In genomic region chr9:10653-11053, GRCh38 we compare ENCODE assay signal across 7 cellular contexts. TPM values are rescaled to one million over a fixed set of nuclear protein-coding genes. Genes with fewer than 3 reads are reported as not detected.
DNase-seq lines count a peak whose midpoint lies in the region; ATAC-seq and TF ChIP-seq lines count a peak whose summit lies in the region.
"Not testable (repeated sequence)": the region's sequence is repeated elsewhere in the genome, so short reads cannot be mapped to it uniquely, and the experiment has no call there.

No MANE protein-coding gene starts in this region.

- H3K4me3 ChIP-seq in OCI-LY7 (ENCODE audit: low read depth, low read length, poor library complexity, severe bottlenecking); choroid plexus epithelial cell (ENCODE audit: low read depth, low read length); heart left ventricle; mesenchymal stem cell (ENCODE audit: insufficient read depth in 1 of 2, low read depth in 1 of 2, low read length in 2 of 2); sigmoid colon: not testable (repeated sequence)

- not testable (repeated sequence) for H2AFZ ChIP-seq in OCI-LY7 (ENCODE audit: low read length); mesenchymal stem cell (ENCODE audit: low read depth, low read length)

- H3K27me3 Mint-ChIP-seq in Calu3 (ENCODE audit: unreplicated experiment); activated CD8-positive, alpha-beta T cell treated with anti-CD3 and anti-CD28 coated beads for 36 hours: not testable (repeated sequence)

- H2AK5ac ChIP-seq in mesenchymal stem cell (ENCODE audit: low read length, severe bottlenecking), result not testable (repeated sequence)

- not testable (repeated sequence) for H2BK5ac ChIP-seq in mesenchymal stem cell (ENCODE audit: low read depth, low read length, poor library complexity, severe bottlenecking)

- H3K14ac ChIP-seq in mesenchymal stem cell (ENCODE audit: low read length in 2 of 2), result not testable (repeated sequence)

- H4K20me1 ChIP-seq in OCI-LY7 (ENCODE audit: insufficient read depth, low read length), result not testable (repeated sequence)

- not testable (repeated sequence) for H3K9me3 ChIP-seq in OCI-LY7 (ENCODE audit: low read length); heart left ventricle; mesenchymal stem cell (ENCODE audit: control insufficient read depth, low read length); sigmoid colon

- not testable (repeated sequence) for H3K4me1 Mint-ChIP-seq in Calu3 (ENCODE audit: low read depth, unreplicated experiment); activated CD8-positive, alpha-beta T cell treated with anti-CD3 and anti-CD28 coated beads for 36 hours (ENCODE audit: low read depth)

- not testable (repeated sequence) for H3K9me3 Mint-ChIP-seq in Calu3 (ENCODE audit: low read depth, unreplicated experiment); activated CD8-positive, alpha-beta T cell treated with anti-CD3 and anti-CD28 coated beads for 36 hours

- not testable (repeated sequence) for H3K9ac ChIP-seq in mesenchymal stem cell (ENCODE audit: low read length)

- H3K36me3 ChIP-seq in OCI-LY7 (ENCODE audit: insufficient read depth, low read length); heart left ventricle; mesenchymal stem cell (ENCODE audit: control insufficient read depth in 1 of 2, insufficient read depth in 2 of 2, low read depth in 1 of 2, low read length in 2 of 2); sigmoid colon: not testable (repeated sequence)

- not testable (repeated sequence) for TF ChIP-seq EP300 in sigmoid colon (IDR thresholded peaks at IDR 0.05)

- not testable (repeated sequence) for ATAC-seq in activated CD8-positive, alpha-beta T cell treated with anti-CD3 and anti-CD28 coated beads for 36 hours
- peak in 2 of 4 donors; percentile 83 to 84 for ATAC-seq in heart left ventricle

- not testable (repeated sequence) for H3K4me1 ChIP-seq in OCI-LY7 (ENCODE audit: insufficient read depth, low read length, poor library complexity, severe bottlenecking); heart left ventricle; mesenchymal stem cell (ENCODE audit: control insufficient read depth, insufficient read depth, low read depth, low read length); sigmoid colon

- not testable (repeated sequence) for H3K4ac ChIP-seq in mesenchymal stem cell (ENCODE audit: low read depth in 1 of 2, low read length in 2 of 2)

- H3K79me1 ChIP-seq in mesenchymal stem cell (replicated peaks; ENCODE audit: low read length, poor library complexity, severe bottlenecking), result not testable (repeated sequence)

- BruUV-seq in Calu3 (replicated peaks; lab: Mats Ljungman, UMichigan); OCI-LY7 (replicated peaks; lab: Mats Ljungman, UMichigan): not testable (repeated sequence)

- H2BK120ac ChIP-seq in mesenchymal stem cell (ENCODE audit: low read depth, low read length), result not testable (repeated sequence)

- not testable (repeated sequence) for H4K8ac ChIP-seq in mesenchymal stem cell (ENCODE audit: low read length)

- not testable (repeated sequence) for H3K27ac ChIP-seq in OCI-LY7 (ENCODE audit: low read depth, low read length, poor library complexity, severe bottlenecking); heart left ventricle; mesenchymal stem cell (ENCODE audit: low read length, poor library complexity, severe bottlenecking); sigmoid colon

- H2BK15ac ChIP-seq in mesenchymal stem cell (ENCODE audit: low read depth, poor library complexity, severe bottlenecking), result not testable (repeated sequence)

- not testable (repeated sequence) for H3K4me2 ChIP-seq in OCI-LY7 (ENCODE audit: low read length); mesenchymal stem cell (ENCODE audit: low read length, poor library complexity, severe bottlenecking)

- intact Hi-C loops in Calu3 (cut with micrococcal nuclease; ENCODE audit: unreplicated experiment); OCI-LY7 (cut with micrococcal nuclease; ENCODE audit: unreplicated experiment); activated CD8-positive, alpha-beta T cell treated with anti-CD3 and anti-CD28 coated beads for 36 hours (cut with micrococcal nuclease); heart left ventricle (cut with DNase I); sigmoid colon (cut with DNase I): not testable (repeated sequence)

- H3K27me3 ChIP-seq in heart left ventricle; mesenchymal stem cell (ENCODE audit: control insufficient read depth in 1 of 2, insufficient read depth in 1 of 2, low read length in 2 of 2); sigmoid colon: not testable (repeated sequence)

- not testable (repeated sequence) for H3K27ac Mint-ChIP-seq in Calu3 (ENCODE audit: unreplicated experiment); activated CD8-positive, alpha-beta T cell treated with anti-CD3 and anti-CD28 coated beads for 36 hours

- CTCF ChIA-PET in Calu3 (lab: Charles Lee); OCI-LY7 (lab: Charles Lee; ENCODE audit: unreplicated experiment); activated CD8-positive, alpha-beta T cell treated with anti-CD3 and anti-CD28 coated beads for 36 hours (lab: Charles Lee): not testable (repeated sequence)

- not testable (repeated sequence) for H3K18ac ChIP-seq in mesenchymal stem cell (ENCODE audit: low read depth in 1 of 2, low read length in 2 of 2)

- peak; percentile 6 for DNase-seq in Calu3
- peak; percentile 9 for DNase-seq in OCI-LY7 (ENCODE audit: low spot score)
- DNase-seq in activated CD8-positive, alpha-beta T cell treated with anti-CD3 and anti-CD28 coated beads for 36 hours, result peak; percentile 33
- peak; percentile 31 for DNase-seq in choroid plexus epithelial cell (ENCODE audit: low read depth)
- DNase-seq in heart left ventricle, result peak in 3 of 5 donors; percentile 44 to 64 (median 48)
- DNase-seq in mesenchymal stem cell, result peak; percentile 12
- peak; percentile 72 for DNase-seq in sigmoid colon

- not testable (repeated sequence) for H3K36me3 Mint-ChIP-seq in Calu3 (ENCODE audit: insufficient read depth, unreplicated experiment); activated CD8-positive, alpha-beta T cell treated with anti-CD3 and anti-CD28 coated beads for 36 hours (ENCODE audit: low read depth)

- H4K91ac ChIP-seq in mesenchymal stem cell (ENCODE audit: low read length), result not testable (repeated sequence)

- not testable (repeated sequence) for TF ChIP-seq CTCF in Calu3 (IDR thresholded peaks at IDR 0.05; ENCODE audit: unreplicated experiment); OCI-LY7 (conservative IDR thresholded peaks at IDR 0.05; ENCODE audit: low read length); activated CD8-positive, alpha-beta T cell treated with anti-CD3 and anti-CD28 coated beads for 36 hours (IDR thresholded peaks at IDR 0.05); choroid plexus epithelial cell (conservative IDR thresholded peaks at IDR 0.05; ENCODE audit: low read depth, low read length); heart left ventricle (IDR thresholded peaks at IDR 0.05); sigmoid colon (IDR thresholded peaks at IDR 0.05)

- 63 to 79% (median 70%) methylated on average over 16 to 41 of the region's 41 CpGs for WGBS in heart left ventricle, 4 donors
- WGBS in mesenchymal stem cell, result 91% methylated on average over 32 of the region's 41 CpGs
- 79 to 92% methylated on average over 40 to 41 of the region's 41 CpGs for WGBS in sigmoid colon, 2 donors

- H3K9me2 ChIP-seq in OCI-LY7 (ENCODE audit: insufficient read depth, low read length), result not testable (repeated sequence)

- H2BK12ac ChIP-seq in mesenchymal stem cell (ENCODE audit: low read length in 2 of 2), result not testable (repeated sequence)

- not testable (repeated sequence) for H3K79me2 ChIP-seq in OCI-LY7 (ENCODE audit: insufficient read depth, low read depth, low read length)

- TF ChIP-seq POLR2A in heart left ventricle (IDR thresholded peaks at IDR 0.05); sigmoid colon (IDR thresholded peaks at IDR 0.05): not testable (repeated sequence)

- POLR2A ChIA-PET in OCI-LY7 (lab: Charles Lee); activated CD8-positive, alpha-beta T cell treated with anti-CD3 and anti-CD28 coated beads for 36 hours (lab: Charles Lee): not testable (repeated sequence)

- not testable (repeated sequence) for H3K23ac ChIP-seq in mesenchymal stem cell (ENCODE audit: low read length in 2 of 2)

- not testable (repeated sequence) for H3K4me3 Mint-ChIP-seq in Calu3 (ENCODE audit: low read depth, unreplicated experiment); activated CD8-positive, alpha-beta T cell treated with anti-CD3 and anti-CD28 coated beads for 36 hours

RNA-seq across cellular contexts. Expression of gene WASHC1, which starts 18.6 kb away (rescaled TPM):
- total RNA-seq in Calu3 (2022) (14.4 and 17.2 TPM in 2 replicates), OCI-LY7 (2022) (20.2 and 22.4 TPM in 2 replicates), heart left ventricle (10 to 100 TPM in 1 of 9 donors, 1 to 10 TPM in 8; 2.7 to 14.7 (median 9.2) TPM), sigmoid colon (1 to 10 TPM; 3.0 to 6.6 (median 5.1) TPM)
- 14.2 and 17.0 TPM in 2 replicates for total RNA-seq in OCI-LY7 (2014; rRNA removed; shearing (Covaris generic))
- 10 to 100 TPM; 18.0 to 20.3 TPM for total RNA-seq in activated CD8-positive, alpha-beta T cell treated with anti-CD3 and anti-CD28 coated beads for 36 hours
- polyA plus RNA-seq in heart left ventricle (10 to 100 TPM in 1 of 2 donors, 1 to 10 TPM in 1; 9.5 to 10.9 TPM), sigmoid colon (10 to 100 TPM in 1 of 3 donors, 1 to 10 TPM in 2; 7.4 to 20.9 (median 7.8) TPM)
- 5.5 TPM for polyA plus RNA-seq in mesenchymal stem cell (2013, experiment 1 of 2)
- polyA plus RNA-seq in mesenchymal stem cell (2013, experiment 2 of 2), result 5.0 TPM

Comparison
In these comparisons a context has a peak if more than half of its experiments do, and no peak if none do; other contexts are left out.
1. DNase-seq: peak in every context shown above with its lines; median percentile 72 in sigmoid colon; 48 in heart left ventricle; 33 in activated CD8-positive, alpha-beta T cell treated with anti-CD3 and anti-CD28 coated beads for 36 hours; 31 in choroid plexus epithelial cell; 12 in mesenchymal stem cell; 9 in OCI-LY7; 6 in Calu3.